Comparison of ENCODE assay signal across 1 cellular context in genomic region chr3:179840985-179841384, GRCh38.
TF ChIP-seq lines count a peak whose summit lies in the region.

No MANE protein-coding gene starts in this region.

TF ChIP-seq in GM23338, 12 proteins besides CTCF, POLR2A, EP300 and RAD21 (continued from another document):
- TF ChIP-seq, protein P1, sequence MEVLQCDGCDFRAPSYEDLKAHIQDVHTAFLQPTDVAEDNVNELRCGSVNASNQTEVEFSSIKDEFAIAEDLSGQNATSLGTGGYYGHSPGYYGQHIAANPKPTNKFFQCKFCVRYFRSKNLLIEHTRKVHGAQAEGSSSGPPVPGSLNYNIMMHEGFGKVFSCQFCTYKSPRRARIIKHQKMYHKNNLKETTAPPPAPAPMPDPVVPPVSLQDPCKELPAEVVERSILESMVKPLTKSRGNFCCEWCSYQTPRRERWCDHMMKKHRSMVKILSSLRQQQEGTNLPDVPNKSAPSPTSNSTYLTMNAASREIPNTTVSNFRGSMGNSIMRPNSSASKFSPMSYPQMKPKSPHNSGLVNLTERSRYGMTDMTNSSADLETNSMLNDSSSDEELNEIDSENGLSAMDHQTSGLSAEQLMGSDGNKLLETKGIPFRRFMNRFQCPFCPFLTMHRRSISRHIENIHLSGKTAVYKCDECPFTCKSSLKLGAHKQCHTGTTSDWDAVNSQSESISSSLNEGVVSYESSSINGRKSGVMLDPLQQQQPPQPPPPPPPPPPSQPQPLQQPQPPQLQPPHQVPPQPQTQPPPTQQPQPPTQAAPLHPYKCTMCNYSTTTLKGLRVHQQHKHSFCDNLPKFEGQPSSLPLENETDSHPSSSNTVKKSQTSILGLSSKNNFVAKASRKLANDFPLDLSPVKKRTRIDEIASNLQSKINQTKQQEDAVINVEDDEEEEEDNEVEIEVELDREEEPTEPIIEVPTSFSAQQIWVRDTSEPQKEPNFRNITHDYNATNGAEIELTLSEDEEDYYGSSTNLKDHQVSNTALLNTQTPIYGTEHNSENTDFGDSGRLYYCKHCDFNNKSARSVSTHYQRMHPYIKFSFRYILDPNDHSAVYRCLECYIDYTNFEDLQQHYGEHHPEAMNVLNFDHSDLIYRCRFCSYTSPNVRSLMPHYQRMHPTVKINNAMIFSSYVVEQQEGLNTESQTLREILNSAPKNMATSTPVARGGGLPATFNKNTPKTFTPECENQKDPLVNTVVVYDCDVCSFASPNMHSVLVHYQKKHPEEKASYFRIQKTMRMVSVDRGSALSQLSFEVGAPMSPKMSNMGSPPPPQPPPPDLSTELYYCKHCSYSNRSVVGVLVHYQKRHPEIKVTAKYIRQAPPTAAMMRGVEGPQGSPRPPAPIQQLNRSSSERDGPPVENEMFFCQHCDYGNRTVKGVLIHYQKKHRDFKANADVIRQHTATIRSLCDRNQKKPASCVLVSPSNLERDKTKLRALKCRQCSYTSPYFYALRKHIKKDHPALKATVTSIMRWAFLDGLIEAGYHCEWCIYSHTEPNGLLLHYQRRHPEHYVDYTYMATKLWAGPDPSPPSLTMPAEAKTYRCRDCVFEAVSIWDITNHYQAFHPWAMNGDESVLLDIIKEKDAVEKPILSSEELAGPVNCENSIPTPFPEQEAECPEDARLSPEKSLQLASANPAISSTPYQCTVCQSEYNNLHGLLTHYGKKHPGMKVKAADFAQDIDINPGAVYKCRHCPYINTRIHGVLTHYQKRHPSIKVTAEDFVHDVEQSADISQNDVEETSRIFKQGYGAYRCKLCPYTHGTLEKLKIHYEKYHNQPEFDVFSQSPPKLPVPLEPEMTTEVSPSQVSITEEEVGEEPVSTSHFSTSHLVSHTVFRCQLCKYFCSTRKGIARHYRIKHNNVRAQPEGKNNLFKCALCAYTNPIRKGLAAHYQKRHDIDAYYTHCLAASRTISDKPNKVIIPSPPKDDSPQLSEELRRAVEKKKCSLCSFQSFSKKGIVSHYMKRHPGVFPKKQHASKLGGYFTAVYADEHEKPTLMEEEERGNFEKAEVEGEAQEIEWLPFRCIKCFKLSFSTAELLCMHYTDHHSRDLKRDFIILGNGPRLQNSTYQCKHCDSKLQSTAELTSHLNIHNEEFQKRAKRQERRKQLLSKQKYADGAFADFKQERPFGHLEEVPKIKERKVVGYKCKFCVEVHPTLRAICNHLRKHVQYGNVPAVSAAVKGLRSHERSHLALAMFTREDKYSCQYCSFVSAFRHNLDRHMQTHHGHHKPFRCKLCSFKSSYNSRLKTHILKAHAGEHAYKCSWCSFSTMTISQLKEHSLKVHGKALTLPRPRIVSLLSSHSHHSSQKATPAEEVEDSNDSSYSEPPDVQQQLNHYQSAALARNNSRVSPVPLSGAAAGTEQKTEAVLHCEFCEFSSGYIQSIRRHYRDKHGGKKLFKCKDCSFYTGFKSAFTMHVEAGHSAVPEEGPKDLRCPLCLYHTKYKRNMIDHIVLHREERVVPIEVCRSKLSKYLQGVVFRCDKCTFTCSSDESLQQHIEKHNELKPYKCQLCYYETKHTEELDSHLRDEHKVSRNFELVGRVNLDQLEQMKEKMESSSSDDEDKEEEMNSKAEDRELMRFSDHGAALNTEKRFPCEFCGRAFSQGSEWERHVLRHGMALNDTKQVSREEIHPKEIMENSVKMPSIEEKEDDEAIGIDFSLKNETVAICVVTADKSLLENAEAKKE (CRISPR knock-in tag; IDR thresholded peaks at IDR 0.05) = no peak
- TF ChIP-seq EZH2phosphoT487 (IDR thresholded peaks at IDR 0.05; ENCODE audit: unreplicated experiment) = no peak
- no peak for TF ChIP-seq CREB1 (CRISPR knock-in tag; IDR thresholded peaks at IDR 0.05; ENCODE audit: low read depth)
- no peak for TF ChIP-seq NANOG (IDR thresholded peaks at IDR 0.05; ENCODE audit: borderline replicate concordance)
- TF ChIP-seq POLR2AphosphoS5 (IDR thresholded peaks at IDR 0.05; ENCODE audit: low read depth) = no peak
- TF ChIP-seq STAT1 (IDR thresholded peaks at IDR 0.05; ENCODE audit: unreplicated experiment) = no peak
- TF ChIP-seq ETS1 (IDR thresholded peaks at IDR 0.05) = no peak
- no peak for TF ChIP-seq JUNB (IDR thresholded peaks at IDR 0.05; ENCODE audit: unreplicated experiment)
- TF ChIP-seq ZNF331 (CRISPR knock-in tag; IDR thresholded peaks at IDR 0.05; ENCODE audit: low read depth) = no peak
